Comparison of ENCODE assay signal across 22 cellular contexts in the genomic region with DNA sequence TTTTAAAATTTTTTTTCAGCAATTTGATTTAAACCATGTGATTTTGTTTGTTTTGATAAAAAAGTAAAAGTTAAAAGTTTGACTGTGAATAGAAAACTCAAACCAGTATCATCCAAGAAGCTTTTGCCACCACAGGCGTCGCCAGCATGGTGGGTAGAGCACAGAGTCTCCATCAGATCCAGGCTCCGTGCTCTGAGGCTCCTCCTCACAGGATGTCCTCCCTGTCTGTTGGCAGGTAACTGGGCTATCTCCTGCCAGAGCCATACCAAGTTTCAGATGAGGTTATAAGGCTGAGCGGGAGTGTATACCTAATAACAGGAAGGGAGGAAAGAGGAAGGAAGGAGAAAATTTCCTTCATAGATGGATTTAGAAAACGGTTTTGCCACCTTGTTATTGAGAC.
"Had no signal": no experiment of that assay in that cellular context is flagged by ENCODE, and none has a peak within 500 bp of the region (broad histone marks: within the 10 kb centered on the region; RNA-seq: fewer than 3 reads in every experiment).

No MANE protein-coding gene starts in this region.

- H3K9me3 Mint-ChIP-seq: activated CD4-positive, alpha-beta memory T cell treated with anti-CD3 and anti-CD28 coated beads for 36 hours; activated CD4-positive, alpha-beta T cell treated with anti-CD3 and anti-CD28 coated beads, Interleukin-2, amount 10 ng/mL, durations not matched to agents 24 days and 14 days; activated naive CD4-positive, alpha-beta T cell treated with anti-CD3 and anti-CD28 coated beads, Interleukin-2, amount 10 ng/mL, durations not matched to agents 7 days and 5 days; activated naive CD8-positive, alpha-beta T cell treated with anti-CD3 and anti-CD28 coated beads, Interleukin-2, amount 10 ng/mL, durations not matched to agents 7 days and 5 days; activated T-cell treated with anti-CD3 and anti-CD28 coated beads, Interleukin-2, amount 50 U/mL, for 24 hours; endodermal cell; natural killer cell had no signal

- H3K27me3 ChIP-seq: ascending aorta, cardiac muscle cell, esophagus muscularis mucosa, foreskin keratinocyte, heart right ventricle, left lung, tibial nerve had no signal

- H3K4me3 ChIP-seq: ascending aorta, cardiac muscle cell, esophagus muscularis mucosa, heart right ventricle, left lung, lung, prostate gland, tibial nerve had no signal

- H3K36me3 Mint-ChIP-seq: activated CD4-positive, alpha-beta memory T cell treated with anti-CD3 and anti-CD28 coated beads for 36 hours; activated naive CD4-positive, alpha-beta T cell treated with anti-CD3 and anti-CD28 coated beads, Interleukin-2, amount 10 ng/mL, durations not matched to agents 7 days and 5 days; activated naive CD8-positive, alpha-beta T cell treated with anti-CD3 and anti-CD28 coated beads, Interleukin-2, amount 10 ng/mL, durations not matched to agents 7 days and 5 days; natural killer cell had no signal

- H3K27ac ChIP-seq: ascending aorta, cardiac muscle cell, esophagus muscularis mucosa, foreskin keratinocyte, prostate gland had no signal

- H3K9me3 ChIP-seq: ascending aorta, esophagus muscularis mucosa, heart right ventricle, left lung, prostate gland, tibial nerve had no signal

- H3K27ac Mint-ChIP-seq: activated CD4-positive, alpha-beta memory T cell treated with anti-CD3 and anti-CD28 coated beads for 36 hours; activated CD4-positive, alpha-beta T cell treated with anti-CD3 and anti-CD28 coated beads, Interleukin-2, amount 10 ng/mL, durations not matched to agents 24 days and 14 days; activated naive CD4-positive, alpha-beta T cell treated with anti-CD3 and anti-CD28 coated beads, Interleukin-2, amount 10 ng/mL, durations not matched to agents 7 days and 5 days; activated naive CD8-positive, alpha-beta T cell treated with anti-CD3 and anti-CD28 coated beads, Interleukin-2, amount 10 ng/mL, durations not matched to agents 7 days and 5 days; activated T-cell treated with anti-CD3 and anti-CD28 coated beads, Interleukin-2, amount 50 U/mL, for 24 hours; endodermal cell; natural killer cell had no signal

- DNase-seq: activated CD4-positive, alpha-beta memory T cell treated with anti-CD3 and anti-CD28 coated beads for 36 hours; activated CD4-positive, alpha-beta T cell treated with anti-CD3 and anti-CD28 coated beads, Interleukin-2, amount 10 ng/mL, durations not matched to agents 24 days and 14 days; activated CD8-positive, alpha-beta memory T cell treated with anti-CD3 and anti-CD28 coated beads, Interleukin-2, amount 50 U/mL, for 48 hours; activated gamma-delta T cell; activated naive CD4-positive, alpha-beta T cell treated with anti-CD3 and anti-CD28 coated beads, Interleukin-2, amount 10 ng/mL, durations not matched to agents 7 days and 5 days; activated naive CD8-positive, alpha-beta T cell treated with anti-CD3 and anti-CD28 coated beads, Interleukin-2, amount 10 ng/mL, durations not matched to agents 7 days and 5 days; activated T-cell treated with anti-CD3 and anti-CD28 coated beads, Interleukin-2, amount 50 U/mL, for 24 hours; endodermal cell; foreskin keratinocyte; heart right ventricle; left lung; mesendoderm; natural killer cell; stimulated activated naive CD4-positive, alpha-beta T cell had no signal

- H3K36me3 ChIP-seq: ascending aorta, cardiac muscle cell, esophagus muscularis mucosa, heart right ventricle, left lung, prostate gland, tibial nerve had no signal

- ATAC-seq: activated CD4-positive, CD25-positive, alpha-beta regulatory T cell treated with anti-CD3 and anti-CD28 coated beads, Interleukin-2, amount 50 U/mL, for 24 hours; natural killer cell had no signal

- H3K27me3 Mint-ChIP-seq: activated CD4-positive, alpha-beta memory T cell treated with anti-CD3 and anti-CD28 coated beads for 36 hours; activated T-cell treated with anti-CD3 and anti-CD28 coated beads, Interleukin-2, amount 50 U/mL, for 24 hours; brain had no signal

- H3K4me3 Mint-ChIP-seq: activated CD4-positive, alpha-beta memory T cell treated with anti-CD3 and anti-CD28 coated beads for 36 hours; activated CD4-positive, alpha-beta T cell treated with anti-CD3 and anti-CD28 coated beads, Interleukin-2, amount 10 ng/mL, durations not matched to agents 24 days and 14 days; activated naive CD4-positive, alpha-beta T cell treated with anti-CD3 and anti-CD28 coated beads, Interleukin-2, amount 10 ng/mL, durations not matched to agents 7 days and 5 days; activated naive CD8-positive, alpha-beta T cell treated with anti-CD3 and anti-CD28 coated beads, Interleukin-2, amount 10 ng/mL, durations not matched to agents 7 days and 5 days; activated T-cell treated with anti-CD3 and anti-CD28 coated beads, Interleukin-2, amount 50 U/mL, for 24 hours; brain; endodermal cell; natural killer cell had no signal

- H3K4me1 Mint-ChIP-seq: activated naive CD4-positive, alpha-beta T cell treated with anti-CD3 and anti-CD28 coated beads, Interleukin-2, amount 10 ng/mL, durations not matched to agents 7 days and 5 days; activated naive CD8-positive, alpha-beta T cell treated with anti-CD3 and anti-CD28 coated beads, Interleukin-2, amount 10 ng/mL, durations not matched to agents 7 days and 5 days; natural killer cell had no signal
